ENCODE assay signal across 8 cellular contexts in genomic region chrX:137194164-137194563, GRCh38.
DNase-seq lines count a peak whose midpoint lies in the region; ATAC-seq and TF ChIP-seq lines count a peak whose summit lies in the region.

No MANE protein-coding gene starts in this region.

- no peaks in the 10 kb centered on the region for H3K9me3 ChIP-seq in CD4-positive, alpha-beta memory T cell (ENCODE audit: control insufficient read depth in 1 of 2, low read length in 2 of 2)

- H3K9me3 Mint-ChIP-seq in CD4-positive, alpha-beta memory T cell: peaks cover 0 to 1% (median 0%) of the 10 kb centered on the region in 8 donors
- H3K9me3 Mint-ChIP-seq in activated CD4-positive, alpha-beta T cell treated with anti-CD3 and anti-CD28 coated beads, Interleukin-2, amount 10 ng/mL, durations not matched to agents 7 days and 5 days: no peaks in the 10 kb centered on the region
- H3K9me3 Mint-ChIP-seq in type B pancreatic cell: no peaks in the 10 kb centered on the region
- no peaks in the 10 kb centered on the region for H3K9me3 Mint-ChIP-seq in activated T-helper 2 cell treated with anti-CD3 and anti-CD28 coated beads, Interferon-gamma antibody, Interleukin-2, Interleukin-4, amounts not matched to agents 10 μg/mL and 5 μg/mL and 100 μg/mL, durations not matched to agents 14 hours and 24 hours and 36 hours

- peaks cover 2 to 7% of the 10 kb centered on the region in 2 donors for H3K27me3 Mint-ChIP-seq in CD4-positive, alpha-beta memory T cell
- peaks cover 2% of the 10 kb centered on the region for H3K27me3 Mint-ChIP-seq in activated CD4-positive, alpha-beta T cell treated with anti-CD3 and anti-CD28 coated beads, Interleukin-2, amount 10 ng/mL, durations not matched to agents 7 days and 5 days
- peaks cover 3% of the 10 kb centered on the region for H3K27me3 Mint-ChIP-seq in type B pancreatic cell
- H3K27me3 Mint-ChIP-seq in activated T-helper 2 cell treated with anti-CD3 and anti-CD28 coated beads, Interferon-gamma antibody, Interleukin-2, Interleukin-4, amounts not matched to agents 10 μg/mL and 5 μg/mL and 100 μg/mL, durations not matched to agents 14 hours and 24 hours and 36 hours (ENCODE audit: low read depth): peaks cover 8% of the 10 kb centered on the region

- no peaks in the 10 kb centered on the region for H3K36me3 ChIP-seq in CD4-positive, alpha-beta memory T cell (ENCODE audit: insufficient read depth, low read length)

- no peaks in the 10 kb centered on the region for H3K36me3 Mint-ChIP-seq in CD4-positive, alpha-beta memory T cell
- H3K36me3 Mint-ChIP-seq in activated CD4-positive, alpha-beta T cell treated with anti-CD3 and anti-CD28 coated beads, Interleukin-2, amount 10 ng/mL, durations not matched to agents 7 days and 5 days (ENCODE audit: low read depth): no peaks in the 10 kb centered on the region
- H3K36me3 Mint-ChIP-seq in type B pancreatic cell: no peaks in the 10 kb centered on the region
- H3K36me3 Mint-ChIP-seq in activated T-helper 2 cell treated with anti-CD3 and anti-CD28 coated beads, Interferon-gamma antibody, Interleukin-2, Interleukin-4, amounts not matched to agents 10 μg/mL and 5 μg/mL and 100 μg/mL, durations not matched to agents 14 hours and 24 hours and 36 hours (ENCODE audit: low read depth): no peaks in the 10 kb centered on the region

- peak; percentile 74 for TF ChIP-seq CTCF in type B pancreatic cell (conservative IDR thresholded peaks at IDR 0.05)

- no peaks in the 10 kb centered on the region for H3K27me3 ChIP-seq in CD4-positive, alpha-beta memory T cell (ENCODE audit: insufficient read depth, low read length)

- intact Hi-C loops in CD4-positive, alpha-beta memory T cell (cut with micrococcal nuclease): no loop called here
- intact Hi-C loops in activated T-helper 2 cell treated with anti-CD3 and anti-CD28 coated beads, Interferon-gamma antibody, Interleukin-2, Interleukin-4, amounts not matched to agents 10 μg/mL and 5 μg/mL and 100 μg/mL, durations not matched to agents 14 hours and 24 hours and 36 hours (cut with micrococcal nuclease): loop anchor here (2.0 kb wide), 1 partner anchor 239 kb away; no protein-coding TSS in a partner anchor

- peak in 4 of 5 donors; percentile 6 to 14 (median 9) for DNase-seq in CD4-positive, alpha-beta memory T cell
- DNase-seq in LHCN-M2 (ENCODE audit: low read depth) (peak; percentile 11), inferior parietal cortex (ENCODE audit: extremely low spot score) (peak; percentile 41), type B pancreatic cell (ENCODE audit: extremely low spot score, unreplicated experiment) (no peak)
- peak; percentile 19 for DNase-seq in activated CD4-positive, alpha-beta T cell treated with anti-CD3 and anti-CD28 coated beads, Interleukin-2, amount 10 ng/mL, durations not matched to agents 7 days and 5 days
- no peak for DNase-seq in activated T-helper 2 cell treated with anti-CD3 and anti-CD28 coated beads, Interferon-gamma antibody, Interleukin-2, Interleukin-4, amounts not matched to agents 10 μg/mL and 5 μg/mL and 100 μg/mL, durations not matched to agents 14 hours and 24 hours and 36 hours (ENCODE audit: low spot score)

- CTCF ChIA-PET in CD4-positive, alpha-beta memory T cell (lab: Charles Lee; ENCODE audit: partially characterized antibody): interaction anchor here (0.8 to 0.9 kb wide), 2 partner anchors 13 to 237 kb away, joined by 3 read pairs; no protein-coding TSS in a partner anchor
- CTCF ChIA-PET in activated CD4-positive, alpha-beta T cell treated with anti-CD3 and anti-CD28 coated beads, Interleukin-2, amount 10 ng/mL, durations not matched to agents 7 days and 5 days (lab: Charles Lee): no interaction called here

- H3K4me1 ChIP-seq in CD4-positive, alpha-beta memory T cell (ENCODE audit: insufficient read depth, low read length): no peaks in the 10 kb centered on the region

- H3K4me3 Mint-ChIP-seq in CD4-positive, alpha-beta memory T cell: no peak overlapping the region
- no peak overlapping the region for H3K4me3 Mint-ChIP-seq in activated CD4-positive, alpha-beta T cell treated with anti-CD3 and anti-CD28 coated beads, Interleukin-2, amount 10 ng/mL, durations not matched to agents 7 days and 5 days
- no peak overlapping the region for H3K4me3 Mint-ChIP-seq in type B pancreatic cell
- no peak overlapping the region for H3K4me3 Mint-ChIP-seq in activated T-helper 2 cell treated with anti-CD3 and anti-CD28 coated beads, Interferon-gamma antibody, Interleukin-2, Interleukin-4, amounts not matched to agents 10 μg/mL and 5 μg/mL and 100 μg/mL, durations not matched to agents 14 hours and 24 hours and 36 hours (ENCODE audit: low read depth)

- no peak overlapping the region for H3K27ac ChIP-seq in CD4-positive, alpha-beta memory T cell (ENCODE audit: low read depth, low read length)

- no peak overlapping the region for H3K27ac Mint-ChIP-seq in CD4-positive, alpha-beta memory T cell
- H3K27ac Mint-ChIP-seq in activated CD4-positive, alpha-beta T cell treated with anti-CD3 and anti-CD28 coated beads, Interleukin-2, amount 10 ng/mL, durations not matched to agents 7 days and 5 days: no peak overlapping the region
- H3K27ac Mint-ChIP-seq in type B pancreatic cell: no peak overlapping the region
- H3K27ac Mint-ChIP-seq in activated T-helper 2 cell treated with anti-CD3 and anti-CD28 coated beads, Interferon-gamma antibody, Interleukin-2, Interleukin-4, amounts not matched to agents 10 μg/mL and 5 μg/mL and 100 μg/mL, durations not matched to agents 14 hours and 24 hours and 36 hours: no peak overlapping the region

- peak; percentile 82 for ATAC-seq in GM18861 (IDR thresholded peaks at IDR 0.05; ENCODE audit: unreplicated experiment)
- ATAC-seq in HG02588 (IDR thresholded peaks at IDR 0.05; ENCODE audit: unreplicated experiment): no peak

- no peak overlapping the region for H3K4me3 ChIP-seq in CD4-positive, alpha-beta memory T cell (ENCODE audit: low read length in 2 of 2)

- POLR2A ChIA-PET in CD4-positive, alpha-beta memory T cell (lab: Charles Lee; ENCODE audit: partially characterized antibody): no interaction called here
- POLR2A ChIA-PET in activated CD4-positive, alpha-beta T cell treated with anti-CD3 and anti-CD28 coated beads, Interleukin-2, amount 10 ng/mL, durations not matched to agents 7 days and 5 days (lab: Charles Lee): no interaction called here

- no peaks in the 10 kb centered on the region for H3K4me1 Mint-ChIP-seq in CD4-positive, alpha-beta memory T cell
- no peaks in the 10 kb centered on the region for H3K4me1 Mint-ChIP-seq in activated CD4-positive, alpha-beta T cell treated with anti-CD3 and anti-CD28 coated beads, Interleukin-2, amount 10 ng/mL, durations not matched to agents 7 days and 5 days
- H3K4me1 Mint-ChIP-seq in type B pancreatic cell (ENCODE audit: unreplicated experiment): no peaks in the 10 kb centered on the region
- H3K4me1 Mint-ChIP-seq in activated T-helper 2 cell treated with anti-CD3 and anti-CD28 coated beads, Interferon-gamma antibody, Interleukin-2, Interleukin-4, amounts not matched to agents 10 μg/mL and 5 μg/mL and 100 μg/mL, durations not matched to agents 14 hours and 24 hours and 36 hours (ENCODE audit: low read depth): no peaks in the 10 kb centered on the region

Comparison
In these comparisons a context has a peak if more than half of its experiments do, and no peak if none do; other contexts are left out.
1. DNase-seq: peak in CD4-positive, alpha-beta memory T cell (4 of 5), LHCN-M2 (single experiment), activated CD4-positive, alpha-beta T cell treated with anti-CD3 and anti-CD28 coated beads, Interleukin-2, amount 10 ng/mL, durations not matched to agents 7 days and 5 days (single experiment) and inferior parietal cortex (single experiment); none in type B pancreatic cell (single experiment) and activated T-helper 2 cell treated with anti-CD3 and anti-CD28 coated beads, Interferon-gamma antibody, Interleukin-2, Interleukin-4, amounts not matched to agents 10 μg/mL and 5 μg/mL and 100 μg/mL, durations not matched to agents 14 hours and 24 hours and 36 hours (single experiment).